ENCODE assay signal across 21 cellular contexts in genomic region chr21:35219719-35220118, GRCh38.
DNase-seq lines count a peak whose midpoint lies in the region; FAIRE-seq and TF ChIP-seq lines count a peak whose summit lies in the region.
"Had no signal": no experiment of that assay in that cellular context is flagged by ENCODE, and none has a peak within 500 bp of the region (broad histone marks: within the 10 kb centered on the region; RNA-seq: fewer than 3 reads in every experiment).

No MANE protein-coding gene starts in this region.

- H3K27me3 Mint-ChIP-seq in Calu3 (ENCODE audit: unreplicated experiment), result no peaks in the 10 kb centered on the region
- H3K27me3 Mint-ChIP-seq in HFFc6 (ENCODE audit: insufficient read depth), result no peaks in the 10 kb centered on the region; the same call in 1 of the 2 replicates
- H3K27me3 Mint-ChIP-seq in neural crest cell (ENCODE audit: low read depth), result no peaks in the 10 kb centered on the region

- no peak for TF ChIP-seq CTCF in Calu3 (IDR thresholded peaks at IDR 0.05; ENCODE audit: unreplicated experiment)
- no peak for TF ChIP-seq CTCF in HFFc6 (IDR thresholded peaks at IDR 0.05)
- TF ChIP-seq CTCF in VCaP (conservative IDR thresholded peaks at IDR 0.05), result no peak
- no peak for TF ChIP-seq CTCF in neural crest cell (conservative IDR thresholded peaks at IDR 0.05)
- TF ChIP-seq CTCF in D721Med (IDR thresholded peaks at IDR 0.05; ENCODE audit: insufficient read depth, missing control alignments), result no peak

- H3K36me3 Mint-ChIP-seq in Calu3 (ENCODE audit: insufficient read depth, unreplicated experiment) (no peaks in the 10 kb centered on the region), HFFc6 (ENCODE audit: low read depth) (no peaks in the 10 kb centered on the region), neural crest cell (ENCODE audit: low read depth) (no peaks in the 10 kb centered on the region)

- H3K9me3 Mint-ChIP-seq in Calu3 (ENCODE audit: low read depth, unreplicated experiment) (no peaks in the 10 kb centered on the region), HFFc6 (no peaks in the 10 kb centered on the region), neural crest cell (no peaks in the 10 kb centered on the region)
- H3K9me3 Mint-ChIP-seq: H9 had no signal

- peak overlapping the region; percentile 70 for H3K27ac ChIP-seq in VCaP
- H3K27ac ChIP-seq: A549, SJCRH30 had no signal

- no peak for DNase-seq in Calu3
- DNase-seq in HFFc6, result no peak
- DNase-seq in neural crest cell (ENCODE audit: low read depth, low spot score), result no peak
- DNase-seq in AG08396 (ENCODE audit: low spot score), result no peak
- no peak for DNase-seq in D721Med (ENCODE audit: insufficient read length, low spot score)
- DNase-seq in T-helper 1 cell, result no peak
- DNase-seq: BE2C, DMS 273 treated with DMSO at 0.1 percent for 48 hours, DMS79 treated with DMSO at 0.1 percent for 48 hours, H9, Kasumi-1, MG63, NCI-H1417, NCI-H1930, NCI-H226, NCI-H524, SJCRH30 had no signal

- H3K4me3 Mint-ChIP-seq in Calu3 (ENCODE audit: low read depth, unreplicated experiment) (no peak overlapping the region), HFFc6 (no peak overlapping the region), neural crest cell (no peak overlapping the region)
- H3K4me3 Mint-ChIP-seq: H9 had no signal

- peaks cover 49% of the 10 kb centered on the region for H3K4me1 Mint-ChIP-seq in Calu3 (ENCODE audit: low read depth, unreplicated experiment)
- peaks cover 74% of the 10 kb centered on the region for H3K4me1 Mint-ChIP-seq in HFFc6 (ENCODE audit: low read depth)
- H3K4me1 Mint-ChIP-seq in neural crest cell, result peaks cover 6% of the 10 kb centered on the region

- BruUV-seq in Calu3 (replicated peaks; lab: Mats Ljungman, UMichigan), result no TSS peak

- peak overlapping the region; percentile 95 for H3K27ac Mint-ChIP-seq in Calu3 (ENCODE audit: unreplicated experiment)
- H3K27ac Mint-ChIP-seq in HFFc6, result peak overlapping the region; percentile 79
- H3K27ac Mint-ChIP-seq in neural crest cell (ENCODE audit: unreplicated experiment), result peak overlapping the region; percentile 76

- CTCF ChIA-PET in Calu3 (lab: Charles Lee), result no interaction called here

- intact Hi-C loops in Calu3 (cut with micrococcal nuclease; ENCODE audit: unreplicated experiment), result loop anchor here (5.0 to 10.0 kb wide), 3 partner anchors 38 to 325 kb away; no protein-coding TSS in a partner anchor

- FAIRE-seq in D721Med (lab: Jason Lieb, UNC), result no peak
- FAIRE-seq: A549, GM12878, RCC 7860 had no signal
